ENCODE assay signal across 2 cellular contexts in genomic region chr2:72138011-72138881, GRCh38.
TF ChIP-seq lines count a peak whose summit lies in the region.

No MANE protein-coding gene starts in this region.

TF ChIP-seq in SK-N-SH, 30 proteins besides CTCF, POLR2A, EP300 and RAD21:
- TF ChIP-seq, protein P1, sequence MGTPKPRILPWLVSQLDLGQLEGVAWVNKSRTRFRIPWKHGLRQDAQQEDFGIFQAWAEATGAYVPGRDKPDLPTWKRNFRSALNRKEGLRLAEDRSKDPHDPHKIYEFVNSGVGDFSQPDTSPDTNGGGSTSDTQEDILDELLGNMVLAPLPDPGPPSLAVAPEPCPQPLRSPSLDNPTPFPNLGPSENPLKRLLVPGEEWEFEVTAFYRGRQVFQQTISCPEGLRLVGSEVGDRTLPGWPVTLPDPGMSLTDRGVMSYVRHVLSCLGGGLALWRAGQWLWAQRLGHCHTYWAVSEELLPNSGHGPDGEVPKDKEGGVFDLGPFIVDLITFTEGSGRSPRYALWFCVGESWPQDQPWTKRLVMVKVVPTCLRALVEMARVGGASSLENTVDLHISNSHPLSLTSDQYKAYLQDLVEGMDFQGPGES (IDR thresholded peaks at IDR 0.05; ENCODE audit: low read depth, low read length): no peak
- TF ChIP-seq FOXJ3 (CRISPR knock-in tag; IDR thresholded peaks at IDR 0.05) (no peak), MXI1 (IDR thresholded peaks at IDR 0.05; ENCODE audit: low read depth, low read length) (no peak), JUND (IDR thresholded peaks at IDR 0.05) (no peak), CHD2 (IDR thresholded peaks at IDR 0.05; ENCODE audit: low read length, partially characterized antibody) (no peak), ZBTB33 (IDR thresholded peaks at IDR 0.05; ENCODE audit: borderline replicate concordance, low read depth) (no peak), YY1 (IDR thresholded peaks at IDR 0.05; ENCODE audit: low read depth) (no peak), ELF1 (IDR thresholded peaks at IDR 0.05) (no peak), TEAD4 (IDR thresholded peaks at IDR 0.05; ENCODE audit: borderline replicate concordance, insufficient read depth) (no peak), USF1 (IDR thresholded peaks at IDR 0.05; ENCODE audit: borderline replicate concordance, low read depth) (no peak), RCOR1 (IDR thresholded peaks at IDR 0.05; ENCODE audit: low read length) (no peak), TCF12 (IDR thresholded peaks at IDR 0.05) (no peak), GABPA (IDR thresholded peaks at IDR 0.05; ENCODE audit: low read depth) (no peak), NFIC (IDR thresholded peaks at IDR 0.05; ENCODE audit: borderline replicate concordance) (no peak), POLR2AphosphoS5 (IDR thresholded peaks at IDR 0.05; ENCODE audit: low read depth, low read length) (no peak), RFX5 (IDR thresholded peaks at IDR 0.05; ENCODE audit: low read length) (no peak), SIN3A (IDR thresholded peaks at IDR 0.05; ENCODE audit: borderline replicate concordance, low read depth, low read length) (no peak)
- TF ChIP-seq, protein P2, sequence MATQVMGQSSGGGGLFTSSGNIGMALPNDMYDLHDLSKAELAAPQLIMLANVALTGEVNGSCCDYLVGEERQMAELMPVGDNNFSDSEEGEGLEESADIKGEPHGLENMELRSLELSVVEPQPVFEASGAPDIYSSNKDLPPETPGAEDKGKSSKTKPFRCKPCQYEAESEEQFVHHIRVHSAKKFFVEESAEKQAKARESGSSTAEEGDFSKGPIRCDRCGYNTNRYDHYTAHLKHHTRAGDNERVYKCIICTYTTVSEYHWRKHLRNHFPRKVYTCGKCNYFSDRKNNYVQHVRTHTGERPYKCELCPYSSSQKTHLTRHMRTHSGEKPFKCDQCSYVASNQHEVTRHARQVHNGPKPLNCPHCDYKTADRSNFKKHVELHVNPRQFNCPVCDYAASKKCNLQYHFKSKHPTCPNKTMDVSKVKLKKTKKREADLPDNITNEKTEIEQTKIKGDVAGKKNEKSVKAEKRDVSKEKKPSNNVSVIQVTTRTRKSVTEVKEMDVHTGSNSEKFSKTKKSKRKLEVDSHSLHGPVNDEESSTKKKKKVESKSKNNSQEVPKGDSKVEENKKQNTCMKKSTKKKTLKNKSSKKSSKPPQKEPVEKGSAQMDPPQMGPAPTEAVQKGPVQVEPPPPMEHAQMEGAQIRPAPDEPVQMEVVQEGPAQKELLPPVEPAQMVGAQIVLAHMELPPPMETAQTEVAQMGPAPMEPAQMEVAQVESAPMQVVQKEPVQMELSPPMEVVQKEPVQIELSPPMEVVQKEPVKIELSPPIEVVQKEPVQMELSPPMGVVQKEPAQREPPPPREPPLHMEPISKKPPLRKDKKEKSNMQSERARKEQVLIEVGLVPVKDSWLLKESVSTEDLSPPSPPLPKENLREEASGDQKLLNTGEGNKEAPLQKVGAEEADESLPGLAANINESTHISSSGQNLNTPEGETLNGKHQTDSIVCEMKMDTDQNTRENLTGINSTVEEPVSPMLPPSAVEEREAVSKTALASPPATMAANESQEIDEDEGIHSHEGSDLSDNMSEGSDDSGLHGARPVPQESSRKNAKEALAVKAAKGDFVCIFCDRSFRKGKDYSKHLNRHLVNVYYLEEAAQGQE (IDR thresholded peaks at IDR 0.05; ENCODE audit: low read depth, low read length): no peak
- TF ChIP-seq, protein P3, sequence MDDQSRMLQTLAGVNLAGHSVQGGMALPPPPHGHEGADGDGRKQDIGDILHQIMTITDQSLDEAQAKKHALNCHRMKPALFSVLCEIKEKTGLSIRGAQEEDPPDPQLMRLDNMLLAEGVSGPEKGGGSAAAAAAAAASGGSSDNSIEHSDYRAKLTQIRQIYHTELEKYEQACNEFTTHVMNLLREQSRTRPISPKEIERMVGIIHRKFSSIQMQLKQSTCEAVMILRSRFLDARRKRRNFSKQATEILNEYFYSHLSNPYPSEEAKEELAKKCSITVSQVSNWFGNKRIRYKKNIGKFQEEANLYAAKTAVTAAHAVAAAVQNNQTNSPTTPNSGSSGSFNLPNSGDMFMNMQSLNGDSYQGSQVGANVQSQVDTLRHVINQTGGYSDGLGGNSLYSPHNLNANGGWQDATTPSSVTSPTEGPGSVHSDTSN (IDR thresholded peaks at IDR 0.05): no peak

TF ChIP-seq in HepG2, 621 proteins besides CTCF, POLR2A, EP300 and RAD21 (continued from another document and continues in another):
- TF ChIP-seq, protein P4, sequence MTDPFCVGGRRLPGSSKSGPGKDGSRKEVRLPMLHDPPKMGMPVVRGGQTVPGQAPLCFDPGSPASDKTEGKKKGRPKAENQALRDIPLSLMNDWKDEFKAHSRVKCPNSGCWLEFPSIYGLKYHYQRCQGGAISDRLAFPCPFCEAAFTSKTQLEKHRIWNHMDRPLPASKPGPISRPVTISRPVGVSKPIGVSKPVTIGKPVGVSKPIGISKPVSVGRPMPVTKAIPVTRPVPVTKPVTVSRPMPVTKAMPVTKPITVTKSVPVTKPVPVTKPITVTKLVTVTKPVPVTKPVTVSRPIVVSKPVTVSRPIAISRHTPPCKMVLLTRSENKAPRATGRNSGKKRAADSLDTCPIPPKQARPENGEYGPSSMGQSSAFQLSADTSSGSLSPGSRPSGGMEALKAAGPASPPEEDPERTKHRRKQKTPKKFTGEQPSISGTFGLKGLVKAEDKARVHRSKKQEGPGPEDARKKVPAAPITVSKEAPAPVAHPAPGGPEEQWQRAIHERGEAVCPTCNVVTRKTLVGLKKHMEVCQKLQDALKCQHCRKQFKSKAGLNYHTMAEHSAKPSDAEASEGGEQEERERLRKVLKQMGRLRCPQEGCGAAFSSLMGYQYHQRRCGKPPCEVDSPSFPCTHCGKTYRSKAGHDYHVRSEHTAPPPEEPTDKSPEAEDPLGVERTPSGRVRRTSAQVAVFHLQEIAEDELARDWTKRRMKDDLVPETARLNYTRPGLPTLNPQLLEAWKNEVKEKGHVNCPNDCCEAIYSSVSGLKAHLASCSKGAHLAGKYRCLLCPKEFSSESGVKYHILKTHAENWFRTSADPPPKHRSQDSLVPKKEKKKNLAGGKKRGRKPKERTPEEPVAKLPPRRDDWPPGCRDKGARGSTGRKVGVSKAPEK (CRISPR knock-in tag; IDR thresholded peaks at IDR 0.05; ENCODE audit: borderline replicate concordance): no peak
- no peak for TF ChIP-seq ZKSCAN1 (IDR thresholded peaks at IDR 0.05; ENCODE audit: low read length)
- TF ChIP-seq ZNF737 (CRISPR knock-in tag; IDR thresholded peaks at IDR 0.05; ENCODE audit: borderline replicate concordance): no peak
- TF ChIP-seq SETDB1 (CRISPR knock-in tag; IDR thresholded peaks at IDR 0.05; ENCODE audit: borderline replicate concordance): no peak
- no peak for TF ChIP-seq HOXA5 (CRISPR knock-in tag; IDR thresholded peaks at IDR 0.05)
- 0 out of 2 replicates have a peak, but pooled peaks have one; percentile 36 for TF ChIP-seq ARNT2 (CRISPR knock-in tag; IDR thresholded peaks at IDR 0.05; ENCODE audit: low read depth)
- TF ChIP-seq, protein P5, sequence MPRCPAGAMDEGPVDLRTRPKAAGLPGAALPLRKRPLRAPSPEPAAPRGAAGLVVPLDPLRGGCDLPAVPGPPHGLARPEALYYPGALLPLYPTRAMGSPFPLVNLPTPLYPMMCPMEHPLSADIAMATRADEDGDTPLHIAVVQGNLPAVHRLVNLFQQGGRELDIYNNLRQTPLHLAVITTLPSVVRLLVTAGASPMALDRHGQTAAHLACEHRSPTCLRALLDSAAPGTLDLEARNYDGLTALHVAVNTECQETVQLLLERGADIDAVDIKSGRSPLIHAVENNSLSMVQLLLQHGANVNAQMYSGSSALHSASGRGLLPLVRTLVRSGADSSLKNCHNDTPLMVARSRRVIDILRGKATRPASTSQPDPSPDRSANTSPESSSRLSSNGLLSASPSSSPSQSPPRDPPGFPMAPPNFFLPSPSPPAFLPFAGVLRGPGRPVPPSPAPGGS (CRISPR knock-in tag; IDR thresholded peaks at IDR 0.05): no peak
- no peak for TF ChIP-seq REXO4 (CRISPR knock-in tag; IDR thresholded peaks at IDR 0.05; ENCODE audit: borderline replicate concordance)
- TF ChIP-seq ZNF713 (CRISPR knock-in tag; IDR thresholded peaks at IDR 0.05): no peak
- no peak for TF ChIP-seq ZNF251 (CRISPR knock-in tag; IDR thresholded peaks at IDR 0.05)
- no peak for TF ChIP-seq KDM3A (CRISPR knock-in tag; IDR thresholded peaks at IDR 0.05; ENCODE audit: low read depth)
- TF ChIP-seq NR2C2 (CRISPR knock-in tag; IDR thresholded peaks at IDR 0.05; ENCODE audit: borderline replicate concordance): peak; percentile 18; the same call in 1 of the 2 replicates
- TF ChIP-seq, protein P6, sequence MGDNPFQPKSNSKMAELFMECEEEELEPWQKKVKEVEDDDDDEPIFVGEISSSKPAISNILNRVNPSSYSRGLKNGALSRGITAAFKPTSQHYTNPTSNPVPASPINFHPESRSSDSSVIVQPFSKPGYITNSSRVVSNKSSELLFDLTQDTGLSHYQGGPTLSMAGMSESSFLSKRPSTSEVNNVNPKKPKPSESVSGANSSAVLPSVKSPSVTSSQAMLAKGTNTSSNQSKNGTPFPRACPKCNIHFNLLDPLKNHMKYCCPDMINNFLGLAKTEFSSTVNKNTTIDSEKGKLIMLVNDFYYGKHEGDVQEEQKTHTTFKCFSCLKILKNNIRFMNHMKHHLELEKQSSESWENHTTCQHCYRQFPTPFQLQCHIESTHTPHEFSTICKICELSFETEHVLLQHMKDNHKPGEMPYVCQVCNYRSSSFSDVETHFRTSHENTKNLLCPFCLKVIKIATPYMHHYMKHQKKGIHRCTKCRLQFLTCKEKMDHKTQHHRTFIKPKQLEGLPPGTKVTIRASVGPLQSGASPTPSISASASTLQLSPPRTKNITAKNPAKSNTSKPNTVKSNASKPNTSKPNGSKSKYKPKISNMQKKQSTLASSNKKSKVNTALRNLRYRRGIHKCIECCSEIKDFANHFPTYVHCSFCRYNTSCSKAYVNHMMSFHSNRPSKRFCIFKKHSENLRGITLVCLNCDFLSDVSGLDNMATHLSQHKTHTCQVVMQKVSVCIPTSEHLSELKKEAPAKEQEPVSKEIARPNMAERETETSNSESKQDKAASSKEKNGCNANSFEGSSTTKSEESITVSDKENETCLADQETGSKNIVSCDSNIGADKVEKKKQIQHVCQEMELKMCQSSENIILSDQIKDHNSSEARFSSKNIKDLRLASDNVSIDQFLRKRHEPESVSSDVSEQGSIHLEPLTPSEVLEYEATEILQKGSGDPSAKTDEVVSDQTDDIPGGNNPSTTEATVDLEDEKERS (CRISPR knock-in tag; IDR thresholded peaks at IDR 0.05): no peak
- no peak for TF ChIP-seq ZNF576 (CRISPR knock-in tag; IDR thresholded peaks at IDR 0.05)
- no peak for TF ChIP-seq NKX3-1 (CRISPR knock-in tag; IDR thresholded peaks at IDR 0.05)
- TF ChIP-seq, protein P7, sequence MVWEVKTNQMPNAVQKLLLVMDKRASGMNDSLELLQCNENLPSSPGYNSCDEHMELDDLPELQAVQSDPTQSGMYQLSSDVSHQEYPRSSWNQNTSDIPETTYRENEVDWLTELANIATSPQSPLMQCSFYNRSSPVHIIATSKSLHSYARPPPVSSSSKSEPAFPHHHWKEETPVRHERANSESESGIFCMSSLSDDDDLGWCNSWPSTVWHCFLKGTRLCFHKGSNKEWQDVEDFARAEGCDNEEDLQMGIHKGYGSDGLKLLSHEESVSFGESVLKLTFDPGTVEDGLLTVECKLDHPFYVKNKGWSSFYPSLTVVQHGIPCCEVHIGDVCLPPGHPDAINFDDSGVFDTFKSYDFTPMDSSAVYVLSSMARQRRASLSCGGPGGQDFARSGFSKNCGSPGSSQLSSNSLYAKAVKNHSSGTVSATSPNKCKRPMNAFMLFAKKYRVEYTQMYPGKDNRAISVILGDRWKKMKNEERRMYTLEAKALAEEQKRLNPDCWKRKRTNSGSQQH (CRISPR knock-in tag; IDR thresholded peaks at IDR 0.05; ENCODE audit: low read depth): no peak
- TF ChIP-seq ZMAT3 (CRISPR knock-in tag; conservative IDR thresholded peaks at IDR 0.05): no peak
- TF ChIP-seq, protein P8, sequence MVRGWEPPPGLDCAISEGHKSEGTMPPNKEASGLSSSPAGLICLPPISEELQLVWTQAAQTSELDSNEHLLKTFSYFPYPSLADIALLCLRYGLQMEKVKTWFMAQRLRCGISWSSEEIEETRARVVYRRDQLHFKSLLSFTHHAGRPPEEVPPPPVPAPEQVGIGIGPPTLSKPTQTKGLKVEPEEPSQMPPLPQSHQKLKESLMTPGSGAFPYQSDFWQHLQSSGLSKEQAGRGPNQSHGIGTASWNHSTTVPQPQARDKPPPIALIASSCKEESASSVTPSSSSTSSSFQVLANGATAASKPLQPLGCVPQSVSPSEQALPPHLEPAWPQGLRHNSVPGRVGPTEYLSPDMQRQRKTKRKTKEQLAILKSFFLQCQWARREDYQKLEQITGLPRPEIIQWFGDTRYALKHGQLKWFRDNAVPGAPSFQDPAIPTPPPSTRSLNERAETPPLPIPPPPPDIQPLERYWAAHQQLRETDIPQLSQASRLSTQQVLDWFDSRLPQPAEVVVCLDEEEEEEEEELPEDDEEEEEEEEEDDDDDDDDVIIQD (CRISPR knock-in tag; IDR thresholded peaks at IDR 0.05; ENCODE audit: low read depth): no peak
- peak; percentile 35 for TF ChIP-seq RBM39 (IDR thresholded peaks at IDR 0.05; ENCODE audit: low read depth, low read length, poor library complexity, severe bottlenecking)
- no peak for TF ChIP-seq CREB3 (CRISPR knock-in tag; IDR thresholded peaks at IDR 0.05)
- TF ChIP-seq SMAD1 (CRISPR knock-in tag; IDR thresholded peaks at IDR 0.05; ENCODE audit: borderline replicate concordance, low read depth): no peak
- TF ChIP-seq, protein P9, sequence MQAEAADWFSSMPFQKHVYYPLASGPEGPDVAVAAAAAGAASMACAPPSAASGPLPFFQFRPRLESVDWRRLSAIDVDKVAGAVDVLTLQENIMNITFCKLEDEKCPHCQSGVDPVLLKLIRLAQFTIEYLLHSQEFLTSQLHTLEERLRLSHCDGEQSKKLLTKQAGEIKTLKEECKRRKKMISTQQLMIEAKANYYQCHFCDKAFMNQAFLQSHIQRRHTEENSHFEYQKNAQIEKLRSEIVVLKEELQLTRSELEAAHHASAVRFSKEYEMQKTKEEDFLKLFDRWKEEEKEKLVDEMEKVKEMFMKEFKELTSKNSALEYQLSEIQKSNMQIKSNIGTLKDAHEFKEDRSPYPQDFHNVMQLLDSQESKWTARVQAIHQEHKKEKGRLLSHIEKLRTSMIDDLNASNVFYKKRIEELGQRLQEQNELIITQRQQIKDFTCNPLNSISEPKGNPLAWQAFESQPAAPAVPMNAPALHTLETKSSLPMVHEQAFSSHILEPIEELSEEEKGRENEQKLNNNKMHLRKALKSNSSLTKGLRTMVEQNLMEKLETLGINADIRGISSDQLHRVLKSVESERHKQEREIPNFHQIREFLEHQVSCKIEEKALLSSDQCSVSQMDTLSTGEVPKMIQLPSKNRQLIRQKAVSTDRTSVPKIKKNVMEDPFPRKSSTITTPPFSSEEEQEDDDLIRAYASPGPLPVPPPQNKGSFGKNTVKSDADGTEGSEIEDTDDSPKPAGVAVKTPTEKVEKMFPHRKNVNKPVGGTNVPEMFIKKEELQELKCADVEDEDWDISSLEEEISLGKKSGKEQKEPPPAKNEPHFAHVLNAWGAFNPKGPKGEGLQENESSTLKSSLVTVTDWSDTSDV (CRISPR knock-in tag; IDR thresholded peaks at IDR 0.05): no peak
- 0 out of 2 replicates have a peak, but pooled peaks have one; percentile 10 for TF ChIP-seq ZNF556 (CRISPR knock-in tag; IDR thresholded peaks at IDR 0.05; ENCODE audit: borderline replicate concordance)
